ENCODE assay signal across 25 cellular contexts in the genomic region with DNA sequence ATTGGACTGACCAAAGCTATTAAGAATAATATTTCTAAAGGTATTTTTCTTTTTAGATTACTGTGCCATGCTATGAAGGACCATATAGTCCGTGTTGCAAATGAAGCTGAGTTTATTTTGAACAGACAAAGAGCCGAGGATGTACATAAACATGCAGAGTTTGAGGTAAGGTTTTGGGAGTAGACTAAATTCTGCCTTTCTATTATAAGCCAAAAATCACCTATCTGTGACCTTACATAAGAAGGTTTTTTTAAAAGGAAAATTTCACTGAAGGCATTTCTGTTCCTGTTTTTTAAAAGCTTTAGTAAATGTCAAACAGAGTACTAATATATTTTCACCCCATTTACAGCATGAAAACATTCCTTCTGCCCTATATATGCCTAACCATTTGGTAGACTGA.
DNase-seq lines count a peak whose midpoint lies in the region; ATAC-seq lines count a peak whose summit lies in the region.
"Had no signal": no experiment of that assay in that cellular context is flagged by ENCODE, and none has a peak within 500 bp of the region (broad histone marks: within the 10 kb centered on the region; RNA-seq: fewer than 3 reads in every experiment).

No MANE protein-coding gene starts in this region.

- no peak overlapping the region for H3K4me3 ChIP-seq in mesodermal cell (ENCODE audit: extremely low read depth, insufficient read depth, low read length, poor library complexity, severe bottlenecking)
- H3K4me3 ChIP-seq: cardiac muscle cell, coronary artery, HAP-1, transverse colon had no signal

- H3K27ac ChIP-seq in mesodermal cell (ENCODE audit: low read depth, low read length, severe bottlenecking): peak overlapping the region; percentile 48
- H3K27ac ChIP-seq: cardiac muscle cell, coronary artery, neutrophil had no signal

- no peaks in the 10 kb centered on the region for H3K36me3 ChIP-seq in mesodermal cell (ENCODE audit: control insufficient read depth, insufficient read depth, low read length)
- H3K36me3 ChIP-seq: cardiac muscle cell, HAP-1, neutrophil, transverse colon had no signal

- ATAC-seq in GM18861 (IDR thresholded peaks at IDR 0.05; ENCODE audit: unreplicated experiment): peak; percentile 23
- ATAC-seq in GM21529 (IDR thresholded peaks at IDR 0.05; ENCODE audit: unreplicated experiment): peak; percentile 42
- ATAC-seq in HG02642 (IDR thresholded peaks at IDR 0.05; ENCODE audit: poor library complexity, unreplicated experiment): no peak
- ATAC-seq in GM21515 (IDR thresholded peaks at IDR 0.05; ENCODE audit: unreplicated experiment): no peak
- ATAC-seq: activated T-cell treated with anti-CD3 and anti-CD28 coated beads, Interleukin-2, amount 50 U/mL, for 4 hours; T-helper 17 cell had no signal

- DNase-seq in NAMALWA (ENCODE audit: low spot score) (peak; percentile 8), GM19240 (ENCODE audit: insufficient read length, low spot score) (no peak)
- no peak for DNase-seq in activated CD8-positive, alpha-beta memory T cell treated with anti-CD3 and anti-CD28 coated beads, Interleukin-2, amount 50 U/mL, for 48 hours
- DNase-seq: activated CD4-positive, CD25-positive, alpha-beta regulatory T cell; activated T-cell treated with anti-CD3 and anti-CD28 coated beads, Interleukin-2, amount 50 U/mL, for 4 hours; CD4-positive, alpha-beta T cell; effector CD8-positive, alpha-beta T cell; glutamatergic neuron; KBM-7; left ventricle myocardium superior; NCI-H1092 treated with DMSO at 0.1 percent for 48 hours; NCI-H187; NCI-H510A; stimulated activated CD4-positive, alpha-beta T cell treated with anti-CD3 and anti-CD28 coated beads, Interleukin-4, amount 100 ng/mL, for 1 hour; T-helper 17 cell; transverse colon had no signal

- H3K4me1 ChIP-seq in mesodermal cell (ENCODE audit: control insufficient read depth, insufficient read depth, low read length, poor library complexity, severe bottlenecking): no peaks in the 10 kb centered on the region
- H3K4me1 ChIP-seq: HAP-1 had no signal

- no peaks in the 10 kb centered on the region for H3K9me3 ChIP-seq in mesodermal cell (ENCODE audit: control insufficient read depth, low read length)
- H3K9me3 ChIP-seq: HAP-1, neutrophil, transverse colon had no signal

- no CpG with 5 or more reads among the region's 2 CpGs for WGBS in mesodermal cell (ENCODE audit: insufficient coverage in 2 of 2), 2 experiments

Comparison
In these comparisons a context has a peak if more than half of its experiments do, and no peak if none do; other contexts are left out.
1. ATAC-seq: peak in GM18861 (single experiment) and GM21529 (single experiment); none in HG02642 (single experiment) and GM21515 (single experiment).